1 cellular context compared by ENCODE assay signal in the genomic region with DNA sequence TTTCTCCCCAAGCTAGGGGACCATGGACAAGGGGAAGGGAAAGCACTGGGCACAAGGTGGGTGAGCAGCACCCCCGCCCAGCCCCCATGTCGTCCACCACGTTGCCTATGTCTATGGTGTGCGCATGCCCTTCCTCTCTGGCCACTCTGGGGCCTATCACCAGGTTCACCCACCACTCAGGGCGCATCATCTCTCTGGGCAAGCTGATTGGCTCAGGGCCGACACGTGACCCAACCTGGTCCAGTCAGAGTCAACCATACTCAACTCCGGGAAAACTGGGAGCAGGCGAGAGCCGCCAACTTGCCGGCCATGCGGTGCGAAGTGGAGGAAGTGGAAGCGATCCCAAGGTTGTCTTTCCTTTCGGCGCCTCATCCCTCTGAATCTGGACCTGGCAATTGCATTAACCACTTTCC.
TF ChIP-seq lines count a peak whose summit lies in the region.

No MANE protein-coding gene starts in this region.

TF ChIP-seq in HepG2, 621 proteins besides CTCF, POLR2A, EP300 and RAD21 (continued from another document and continues in another):
- TF ChIP-seq ZNF740 (CRISPR knock-in tag; IDR thresholded peaks at IDR 0.05), result no peak
- no peak for TF ChIP-seq NR2F6 (IDR thresholded peaks at IDR 0.05)
- no peak for TF ChIP-seq NR2F6 (CRISPR knock-in tag; IDR thresholded peaks at IDR 0.05)
- no peak for TF ChIP-seq ZNF574 (CRISPR knock-in tag; IDR thresholded peaks at IDR 0.05)
- no peak for TF ChIP-seq ZNF33B (CRISPR knock-in tag; IDR thresholded peaks at IDR 0.05)
- TF ChIP-seq ZNF572 (CRISPR knock-in tag; IDR thresholded peaks at IDR 0.05), result no peak
- no peak for TF ChIP-seq SNAPC2 (CRISPR knock-in tag; IDR thresholded peaks at IDR 0.05)
- TF ChIP-seq ZFP37 (CRISPR knock-in tag; IDR thresholded peaks at IDR 0.05; ENCODE audit: borderline replicate concordance), result no peak
- TF ChIP-seq, protein P1, sequence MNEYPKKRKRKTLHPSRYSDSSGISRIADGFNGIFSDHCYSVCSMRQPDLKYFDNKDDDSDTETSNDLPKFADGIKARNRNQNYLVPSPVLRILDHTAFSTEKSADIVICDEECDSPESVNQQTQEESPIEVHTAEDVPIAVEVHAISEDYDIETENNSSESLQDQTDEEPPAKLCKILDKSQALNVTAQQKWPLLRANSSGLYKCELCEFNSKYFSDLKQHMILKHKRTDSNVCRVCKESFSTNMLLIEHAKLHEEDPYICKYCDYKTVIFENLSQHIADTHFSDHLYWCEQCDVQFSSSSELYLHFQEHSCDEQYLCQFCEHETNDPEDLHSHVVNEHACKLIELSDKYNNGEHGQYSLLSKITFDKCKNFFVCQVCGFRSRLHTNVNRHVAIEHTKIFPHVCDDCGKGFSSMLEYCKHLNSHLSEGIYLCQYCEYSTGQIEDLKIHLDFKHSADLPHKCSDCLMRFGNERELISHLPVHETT (CRISPR knock-in tag; conservative IDR thresholded peaks at IDR 0.05), result no peak
- no peak for TF ChIP-seq RARA (CRISPR knock-in tag; IDR thresholded peaks at IDR 0.05)
- TF ChIP-seq NCOA2 (CRISPR knock-in tag; IDR thresholded peaks at IDR 0.05), result no peak
- no peak for TF ChIP-seq ZFP36L2 (CRISPR knock-in tag; IDR thresholded peaks at IDR 0.05)
- no peak for TF ChIP-seq ZC3H4 (CRISPR knock-in tag; IDR thresholded peaks at IDR 0.05; ENCODE audit: borderline replicate concordance)
- no peak for TF ChIP-seq MED1 (CRISPR knock-in tag; IDR thresholded peaks at IDR 0.05)
- no peak for TF ChIP-seq CAMTA2 (CRISPR knock-in tag; IDR thresholded peaks at IDR 0.05; ENCODE audit: borderline replicate concordance)
- no peak for TF ChIP-seq KMT2B (CRISPR knock-in tag; IDR thresholded peaks at IDR 0.05)
- no peak for TF ChIP-seq RBM22 (optimal IDR thresholded peaks at IDR 0.05; ENCODE audit: low read length)
- peak; percentile 18 for TF ChIP-seq IKZF4 (CRISPR knock-in tag; IDR thresholded peaks at IDR 0.05; ENCODE audit: borderline replicate concordance, low read depth, not compliant biosample characterization)
- TF ChIP-seq, protein P2, sequence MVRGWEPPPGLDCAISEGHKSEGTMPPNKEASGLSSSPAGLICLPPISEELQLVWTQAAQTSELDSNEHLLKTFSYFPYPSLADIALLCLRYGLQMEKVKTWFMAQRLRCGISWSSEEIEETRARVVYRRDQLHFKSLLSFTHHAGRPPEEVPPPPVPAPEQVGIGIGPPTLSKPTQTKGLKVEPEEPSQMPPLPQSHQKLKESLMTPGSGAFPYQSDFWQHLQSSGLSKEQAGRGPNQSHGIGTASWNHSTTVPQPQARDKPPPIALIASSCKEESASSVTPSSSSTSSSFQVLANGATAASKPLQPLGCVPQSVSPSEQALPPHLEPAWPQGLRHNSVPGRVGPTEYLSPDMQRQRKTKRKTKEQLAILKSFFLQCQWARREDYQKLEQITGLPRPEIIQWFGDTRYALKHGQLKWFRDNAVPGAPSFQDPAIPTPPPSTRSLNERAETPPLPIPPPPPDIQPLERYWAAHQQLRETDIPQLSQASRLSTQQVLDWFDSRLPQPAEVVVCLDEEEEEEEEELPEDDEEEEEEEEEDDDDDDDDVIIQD (CRISPR knock-in tag; IDR thresholded peaks at IDR 0.05; ENCODE audit: low read depth), result no peak
- TF ChIP-seq ZEB1 (IDR thresholded peaks at IDR 0.05; ENCODE audit: insufficient replicate concordance, low read depth), result no peak
- TF ChIP-seq RXRB (CRISPR knock-in tag; IDR thresholded peaks at IDR 0.05; ENCODE audit: borderline replicate concordance), result no peak
- no peak for TF ChIP-seq IRX3 (CRISPR knock-in tag; IDR thresholded peaks at IDR 0.05; ENCODE audit: borderline replicate concordance, low read depth)
- TF ChIP-seq NCOR1 (IDR thresholded peaks at IDR 0.05; ENCODE audit: borderline replicate concordance, low read length), result no peak
- TF ChIP-seq ZNF709 (CRISPR knock-in tag; IDR thresholded peaks at IDR 0.05), result no peak
- TF ChIP-seq KLF15 (CRISPR knock-in tag; IDR thresholded peaks at IDR 0.05; ENCODE audit: borderline replicate concordance), result no peak
- TF ChIP-seq FOXP1 (IDR thresholded peaks at IDR 0.05), result no peak
- no peak for TF ChIP-seq FOXP1 (CRISPR knock-in tag; IDR thresholded peaks at IDR 0.05)
- TF ChIP-seq PHF20 (CRISPR knock-in tag; IDR thresholded peaks at IDR 0.05), result no peak
- no peak for TF ChIP-seq PLRG1 (conservative IDR thresholded peaks at IDR 0.05)
- TF ChIP-seq ZNF749 (CRISPR knock-in tag; IDR thresholded peaks at IDR 0.05; ENCODE audit: borderline replicate concordance), result no peak
- no peak for TF ChIP-seq FLYWCH1 (CRISPR knock-in tag; IDR thresholded peaks at IDR 0.05)
- TF ChIP-seq HOXD1 (CRISPR knock-in tag; IDR thresholded peaks at IDR 0.05), result no peak
- TF ChIP-seq GRHL1 (CRISPR knock-in tag; conservative IDR thresholded peaks at IDR 0.05), result no peak
- no peak for TF ChIP-seq ZKSCAN8 (CRISPR knock-in tag; IDR thresholded peaks at IDR 0.05; ENCODE audit: borderline replicate concordance)
- TF ChIP-seq DRAP1 (CRISPR knock-in tag; IDR thresholded peaks at IDR 0.05), result no peak
- TF ChIP-seq CREB3 (CRISPR knock-in tag; IDR thresholded peaks at IDR 0.05), result no peak
- no peak for TF ChIP-seq ZNF234 (CRISPR knock-in tag; conservative IDR thresholded peaks at IDR 0.05)
- no peak for TF ChIP-seq ZNF382 (CRISPR knock-in tag; IDR thresholded peaks at IDR 0.05; ENCODE audit: borderline replicate concordance)
- no peak for TF ChIP-seq ZNF564 (CRISPR knock-in tag; IDR thresholded peaks at IDR 0.05)
- TF ChIP-seq SSRP1 (CRISPR knock-in tag; IDR thresholded peaks at IDR 0.05), result peak; percentile 6; the same call in 1 of the 2 replicates
- 0 out of 2 replicates have a peak, but pooled peaks have one; percentile 5 for TF ChIP-seq ZBTB34 (CRISPR knock-in tag; IDR thresholded peaks at IDR 0.05)
- no peak for TF ChIP-seq GATAD2A (CRISPR knock-in tag; IDR thresholded peaks at IDR 0.05)
- no peak for TF ChIP-seq MBNL3 (CRISPR knock-in tag; conservative IDR thresholded peaks at IDR 0.05)
- no peak for TF ChIP-seq CEBPG (CRISPR knock-in tag; IDR thresholded peaks at IDR 0.05)
- TF ChIP-seq TRIM22 (IDR thresholded peaks at IDR 0.05), result no peak
- no peak for TF ChIP-seq SALL1 (CRISPR knock-in tag; IDR thresholded peaks at IDR 0.05)
- TF ChIP-seq ATF1 (CRISPR knock-in tag; IDR thresholded peaks at IDR 0.05), result no peak
- TF ChIP-seq ZBTB20 (CRISPR knock-in tag; IDR thresholded peaks at IDR 0.05; ENCODE audit: borderline replicate concordance, low read depth), result no peak
- TF ChIP-seq, protein P3, sequence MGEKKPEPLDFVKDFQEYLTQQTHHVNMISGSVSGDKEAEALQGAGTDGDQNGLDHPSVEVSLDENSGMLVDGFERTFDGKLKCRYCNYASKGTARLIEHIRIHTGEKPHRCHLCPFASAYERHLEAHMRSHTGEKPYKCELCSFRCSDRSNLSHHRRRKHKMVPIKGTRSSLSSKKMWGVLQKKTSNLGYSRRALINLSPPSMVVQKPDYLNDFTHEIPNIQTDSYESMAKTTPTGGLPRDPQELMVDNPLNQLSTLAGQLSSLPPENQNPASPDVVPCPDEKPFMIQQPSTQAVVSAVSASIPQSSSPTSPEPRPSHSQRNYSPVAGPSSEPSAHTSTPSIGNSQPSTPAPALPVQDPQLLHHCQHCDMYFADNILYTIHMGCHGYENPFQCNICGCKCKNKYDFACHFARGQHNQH (CRISPR knock-in tag; IDR thresholded peaks at IDR 0.05), result no peak
- TF ChIP-seq ZNF317 (CRISPR knock-in tag; IDR thresholded peaks at IDR 0.05), result no peak
- 0 out of 2 replicates have a peak, but pooled peaks have one; percentile 17 for TF ChIP-seq SP4 (CRISPR knock-in tag; IDR thresholded peaks at IDR 0.05)
- no peak for TF ChIP-seq THAP9 (CRISPR knock-in tag; IDR thresholded peaks at IDR 0.05; ENCODE audit: borderline replicate concordance)
- no peak for TF ChIP-seq EED (CRISPR knock-in tag; IDR thresholded peaks at IDR 0.05)
- TF ChIP-seq STAG1 (CRISPR knock-in tag; IDR thresholded peaks at IDR 0.05), result no peak
- TF ChIP-seq ZNF367 (CRISPR knock-in tag; IDR thresholded peaks at IDR 0.05; ENCODE audit: borderline replicate concordance), result no peak
